9 cellular contexts compared by ENCODE assay signal in the genomic region with DNA sequence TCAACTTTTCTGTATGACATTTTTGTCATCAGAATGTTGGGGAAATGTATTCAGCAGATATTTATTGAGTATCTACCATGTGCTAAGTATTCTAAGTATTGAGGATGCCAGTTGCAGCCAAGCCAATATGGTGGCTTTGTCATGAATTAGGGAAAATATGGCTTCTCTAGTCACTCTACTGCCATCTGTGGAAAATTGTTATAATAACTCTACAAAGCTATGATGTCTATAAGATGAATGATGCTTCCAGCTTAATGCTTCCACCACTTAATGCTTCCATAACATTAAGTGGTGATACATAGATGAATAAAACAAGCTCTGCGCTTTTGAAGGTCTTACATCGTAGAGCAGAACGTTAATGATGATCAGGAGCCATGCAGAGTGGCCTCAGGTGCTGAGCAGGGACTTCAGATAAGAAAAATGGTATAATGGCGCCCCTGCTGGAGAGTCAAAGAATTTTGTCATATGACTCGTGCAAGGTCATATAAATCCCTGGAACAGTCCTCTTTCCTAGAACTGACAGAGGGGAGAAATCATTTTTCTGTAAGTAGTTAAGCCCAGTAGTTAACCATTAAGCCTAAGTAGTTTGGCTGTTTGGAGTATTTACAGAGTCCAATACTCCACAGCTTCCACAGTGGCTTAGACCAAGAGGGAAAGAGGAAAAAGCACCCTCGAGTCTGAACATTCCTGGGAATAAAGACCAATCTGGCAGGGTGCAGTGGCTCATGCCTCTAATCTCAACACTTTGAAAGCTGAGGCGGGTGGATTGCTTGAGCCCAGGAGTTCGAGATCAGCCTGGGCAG. TPM values are rescaled to one million over a fixed set of nuclear protein-coding genes. Genes with fewer than 3 reads are reported as not detected.
DNase-seq lines count a peak whose midpoint lies in the region; ATAC-seq and TF ChIP-seq lines count a peak whose summit lies in the region.
"Had no signal": no experiment of that assay in that cellular context is flagged by ENCODE, and none has a peak within 500 bp of the region (broad histone marks: within the 10 kb centered on the region; RNA-seq: fewer than 3 reads in every experiment).

No MANE protein-coding gene starts in this region.

- no peak for TF ChIP-seq POLR2A in spleen (IDR thresholded peaks at IDR 0.05)

- 46 to 57% (median 51%) methylated on average over 8 of the region's 8 CpGs for WGBS in spleen, 5 donors

- H3K9me3 ChIP-seq in CD8-positive, alpha-beta memory T cell (ENCODE audit: low read length) = no peaks in the 10 kb centered on the region
- H3K9me3 ChIP-seq in fibroblast of lung (ENCODE audit: control insufficient read depth, insufficient read depth, low read depth, low read length) (no peaks in the 10 kb centered on the region), spleen (no peaks in the 10 kb centered on the region)

- H3K27ac Mint-ChIP-seq in CD8-positive, alpha-beta memory T cell = peak overlapping the region in 5 of 8 donors; percentile 11 to 79 (median 61)

- H3K27me3 Mint-ChIP-seq in CD8-positive, alpha-beta memory T cell = no peaks in the 10 kb centered on the region

- H3K27ac ChIP-seq in CD8-positive, alpha-beta memory T cell (ENCODE audit: low read depth, low read length) = no peak overlapping the region
- H3K27ac ChIP-seq in fibroblast of lung (ENCODE audit: insufficient read depth, low read length) = no peak overlapping the region
- peak overlapping the region in 2 of 8 donors; percentile 63 to 74 for H3K27ac ChIP-seq in spleen

- POLR2A ChIA-PET in CD8-positive, alpha-beta memory T cell (lab: Charles Lee) = interaction anchor here (1.0 to 1.2 kb wide), 2 partner anchors 44 to 211 kb away, joined by 5 read pairs; a partner anchor contains a TSS

- no peak overlapping the region for H2AFZ ChIP-seq in fibroblast of lung (ENCODE audit: low read length)

- H3K4me1 ChIP-seq in CD8-positive, alpha-beta memory T cell (ENCODE audit: insufficient read depth, low read length) = peaks cover 12% of the 10 kb centered on the region
- H3K4me1 ChIP-seq in fibroblast of lung (ENCODE audit: control insufficient read depth, extremely low read depth, insufficient read depth, low read length) (peaks cover 2% of the 10 kb centered on the region), spleen (peaks cover 5 to 40% (median 18%) of the 10 kb centered on the region in 6 donors)

- TF ChIP-seq CTCF in fibroblast of lung (conservative IDR thresholded peaks at IDR 0.05 in 1 of 2, IDR thresholded peaks at IDR 0.05 in 1 of 2; ENCODE audit: low read depth in 1 of 2, low read length in 2 of 2) (peak in 1 of 2 donors; percentile 35), spleen (IDR thresholded peaks at IDR 0.05 in 8 of 11, conservative IDR thresholded peaks at IDR 0.05 in 3 of 11) (peak; percentile 30 to 75 (median 61))

- CTCF ChIA-PET in CD8-positive, alpha-beta memory T cell (lab: Charles Lee) = interaction anchor here (0.6 to 4.9 kb wide), 33 partner anchors 9 to 406 kb away, joined by 3 to 71 read pairs (median 4); a partner anchor contains a TSS

- H3K9ac ChIP-seq in fibroblast of lung (ENCODE audit: insufficient read depth, low read length) = no peak overlapping the region

- peaks cover 0 to 2% (median 0%) of the 10 kb centered on the region in 3 donors for H3K36me3 Mint-ChIP-seq in CD8-positive, alpha-beta memory T cell

- H3K27me3 ChIP-seq in CD8-positive, alpha-beta memory T cell (ENCODE audit: insufficient read depth, low read length, poor library complexity, severe bottlenecking) = no peaks in the 10 kb centered on the region
- H3K27me3 ChIP-seq in fibroblast of lung (ENCODE audit: control insufficient read depth, insufficient read depth, low read length) (no peaks in the 10 kb centered on the region), spleen (replicated peaks in 1 of 7) (no peaks in the 10 kb centered on the region)

- no peaks in the 10 kb centered on the region for H4K20me1 ChIP-seq in fibroblast of lung (ENCODE audit: control insufficient read depth, extremely low read depth, insufficient read depth, low read length)

- intact Hi-C loops in spleen (cut with DNase I; ENCODE audit: low total_unique reads) = loop anchor here (10.0 kb wide), 1 partner anchor 232 kb away; no protein-coding TSS in a partner anchor

- peak; percentile 45 to 74 (median 67) for DNase-seq in CD8-positive, alpha-beta memory T cell
- peak; percentile 64 for DNase-seq in HK-2 (ENCODE audit: unreplicated experiment)
- DNase-seq in NOMO-1 treated with DMSO at 0.1 percent for 48 hours (lab: John Stamatoyannopoulos, UW; ENCODE audit: unreplicated experiment) = peak; percentile 71
- DNase-seq in activated CD8-positive, alpha-beta memory T cell treated with anti-CD3 and anti-CD28 coated beads, Interleukin-2, amount 50 U/mL, for 4 hours = peak; percentile 59
- peak; percentile 36 to 60 for DNase-seq in fibroblast of lung (ENCODE audit: low read depth in 2 of 2)
- DNase-seq in spleen = no peak
- no peak for DNase-seq in NCI-H2196 (lab: John Stamatoyannopoulos, UW; ENCODE audit: unreplicated experiment)

- no peaks in the 10 kb centered on the region for H3K36me3 ChIP-seq in CD8-positive, alpha-beta memory T cell (ENCODE audit: insufficient read depth, low read length)
- H3K36me3 ChIP-seq in fibroblast of lung (ENCODE audit: control insufficient read depth, insufficient read depth, low read length) (no peaks in the 10 kb centered on the region), spleen (no peaks in the 10 kb centered on the region)

- no peak overlapping the region for H3K4me2 ChIP-seq in fibroblast of lung (ENCODE audit: extremely low read depth, insufficient read depth, low read length)

- no peak for ATAC-seq in HG03196 (IDR thresholded peaks at IDR 0.05; ENCODE audit: unreplicated experiment)

- peak overlapping the region in 1 of 7 donors; percentile 31 for H3K4me3 Mint-ChIP-seq in CD8-positive, alpha-beta memory T cell

- H3K4me3 ChIP-seq in CD8-positive, alpha-beta memory T cell (ENCODE audit: low read length) = no peak overlapping the region
- H3K4me3 ChIP-seq in fibroblast of lung (replicated peaks in 1 of 4; ENCODE audit: control extremely low read depth in 1 of 4, insufficient read depth in 1 of 4, low read depth in 3 of 4, low read length in 4 of 4) (no peak overlapping the region), spleen (no peak overlapping the region)

- no peaks in the 10 kb centered on the region for H3K79me2 ChIP-seq in fibroblast of lung (ENCODE audit: control insufficient read depth, insufficient read depth, low read length)

- no peaks in the 10 kb centered on the region for H3K9me3 Mint-ChIP-seq in CD8-positive, alpha-beta memory T cell
- H3K9me3 Mint-ChIP-seq: IgD-negative memory B cell had no signal

- H3K4me1 Mint-ChIP-seq in CD8-positive, alpha-beta memory T cell = peaks cover 32 to 46% (median 42%) of the 10 kb centered on the region in 3 donors

RNA-seq across cellular contexts. Expression of a gene that starts 2.7 kb away (rescaled TPM):
- not detected for total RNA-seq in CD8-positive, alpha-beta memory T cell
- polyA plus RNA-seq in CD8-positive, alpha-beta memory T cell = not detected
- total RNA-seq in fibroblast of lung (not detected in 2 replicates), spleen (not detected)
- polyA plus RNA-seq in fibroblast of lung (not detected in 2 replicates), spleen (not detected)
- polyA plus RNA-seq in fibroblast of lung (2012) = not detected in 2 replicates
- polyA minus RNA-seq in fibroblast of lung (ENCODE audit: low replicate concordance) = not detected in 2 replicates
- polyA plus RNA-seq: IgD-negative memory B cell had no signal

RNA-seq across cellular contexts. Expression of a gene that starts 42.2 kb away (rescaled TPM):
- total RNA-seq in CD8-positive, alpha-beta memory T cell = 10 to 100 TPM; 22.8 to 26.7 TPM
- 17.3 TPM for polyA plus RNA-seq in CD8-positive, alpha-beta memory T cell
- 192 and 220 TPM in 2 replicates for total RNA-seq in fibroblast of lung
- polyA plus RNA-seq in fibroblast of lung = 63.8 and 88.8 TPM in 2 replicates
- 40.7 and 56.9 TPM in 2 replicates for polyA plus RNA-seq in fibroblast of lung (2012)
- polyA minus RNA-seq in fibroblast of lung (ENCODE audit: low replicate concordance) = 23.6 and 68.6 TPM in 2 replicates
- 10 to 100 TPM; 33.9 to 83.8 (median 42.0) TPM for total RNA-seq in spleen
- 1 to 10 TPM; 1.6 to 3.8 (median 3.0) TPM for polyA plus RNA-seq in spleen

RNA-seq across cellular contexts. Expression of a gene that starts 44.8 kb away (rescaled TPM):
- 10 to 100 TPM; 67.1 to 68.0 TPM for total RNA-seq in CD8-positive, alpha-beta memory T cell
- 28.3 TPM for polyA plus RNA-seq in CD8-positive, alpha-beta memory T cell
- total RNA-seq in fibroblast of lung = 23.0 and 27.5 TPM in 2 replicates
- polyA plus RNA-seq in fibroblast of lung = 25.7 and 26.1 TPM in 2 replicates
- 27.3 and 29.8 TPM in 2 replicates for polyA plus RNA-seq in fibroblast of lung (2012)
- polyA minus RNA-seq in fibroblast of lung (ENCODE audit: low replicate concordance) = 8.3 and 12.6 TPM in 2 replicates
- 10 to 100 TPM; 26.2 to 35.5 (median 30.5) TPM for total RNA-seq in spleen
- polyA plus RNA-seq in spleen = 10 to 100 TPM; 15.6 to 18.2 (median 16.1) TPM

Comparison
In these comparisons a context has a peak if more than half of its experiments do, and no peak if none do; other contexts are left out.
1. DNase-seq: peak in CD8-positive, alpha-beta memory T cell (5 of 5), HK-2 (single experiment), NOMO-1 treated with DMSO at 0.1 percent for 48 hours (single experiment), activated CD8-positive, alpha-beta memory T cell treated with anti-CD3 and anti-CD28 coated beads, Interleukin-2, amount 50 U/mL, for 4 hours (single experiment) and fibroblast of lung (2 of 2); none in spleen (single experiment) and NCI-H2196 (single experiment).